In the genomic region with DNA sequence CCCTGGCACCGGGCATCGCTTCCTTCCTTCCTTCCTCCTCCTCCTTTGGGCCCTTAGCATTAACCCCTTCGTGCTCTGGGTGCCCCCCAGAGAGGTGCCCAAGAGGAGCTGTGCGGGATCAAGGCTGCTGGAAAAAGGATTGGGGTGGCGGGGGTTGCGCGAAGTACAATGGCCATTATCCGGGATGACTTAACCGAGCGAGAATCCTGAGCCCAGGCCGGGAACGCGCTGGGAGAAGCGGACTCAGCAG, we compare ENCODE assay signal across 8 cellular contexts. TPM values are rescaled to one million over a fixed set of nuclear protein-coding genes. Genes with fewer than 3 reads are reported as not detected.
DNase-seq lines count a peak whose midpoint lies in the region; ATAC-seq and TF ChIP-seq lines count a peak whose summit lies in the region.

No MANE protein-coding gene starts in this region.

- peaks cover 10% of the 10 kb centered on the region for H3K36me3 Mint-ChIP-seq in activated CD8-positive, alpha-beta T cell treated with anti-CD3 and anti-CD28 coated beads, Interleukin-2, amount 10 ng/mL, durations not matched to agents 7 days and 5 days (ENCODE audit: low read depth)
- peaks cover 2% of the 10 kb centered on the region for H3K36me3 Mint-ChIP-seq in activated CD8-positive, alpha-beta T cell treated with anti-CD3 and anti-CD28 coated beads for 36 hours (ENCODE audit: low read depth)
- peaks cover 18% of the 10 kb centered on the region for H3K36me3 Mint-ChIP-seq in activated T-helper 1 cell treated with anti-CD3 and anti-CD28 coated beads, Interleukin-12 subunit alpha, Interleukin-12 subunit beta, Interleukin-2, Interleukin-4 antibody, amounts not matched to agents 30 ng/mL and 10 ng/mL and 1 ng/mL, durations not matched to agents 14 hours and 24 hours and 36 hours (ENCODE audit: low read depth)

- CTCF ChIA-PET in activated CD8-positive, alpha-beta T cell treated with anti-CD3 and anti-CD28 coated beads, Interleukin-2, amount 10 ng/mL, durations not matched to agents 7 days and 5 days (lab: Charles Lee) = interaction anchor here (1.0 to 12.1 kb wide), 14 partner anchors 9 to 94 kb away, joined by 3 to 242 read pairs (median 8); partner anchors contain the start of genes RHEBL1 and TUBA1B
- CTCF ChIA-PET in activated CD8-positive, alpha-beta T cell treated with anti-CD3 and anti-CD28 coated beads for 36 hours (lab: Charles Lee) = interaction anchor here (0.7 to 10.5 kb wide), 16 partner anchors 9 to 1087 kb away, joined by 3 to 220 read pairs (median 6); partner anchors contain the start of gene RHEBL1

- peak overlapping the region; percentile 46 for H3K4me3 Mint-ChIP-seq in activated CD8-positive, alpha-beta T cell treated with anti-CD3 and anti-CD28 coated beads, Interleukin-2, amount 10 ng/mL, durations not matched to agents 7 days and 5 days
- no peak overlapping the region for H3K4me3 Mint-ChIP-seq in activated CD8-positive, alpha-beta T cell treated with anti-CD3 and anti-CD28 coated beads for 36 hours
- peak overlapping the region; percentile 45 for H3K4me3 Mint-ChIP-seq in activated T-helper 1 cell treated with anti-CD3 and anti-CD28 coated beads, Interleukin-12 subunit alpha, Interleukin-12 subunit beta, Interleukin-2, Interleukin-4 antibody, amounts not matched to agents 30 ng/mL and 10 ng/mL and 1 ng/mL, durations not matched to agents 14 hours and 24 hours and 36 hours

- H3K9me3 ChIP-seq in iPS-18c (ENCODE audit: control insufficient read depth, insufficient read depth, low read length) (peaks cover 5% of the 10 kb centered on the region), stomach smooth muscle (ENCODE audit: control insufficient read depth in 2 of 2, low read length in 2 of 2) (no peaks in the 10 kb centered on the region)

- no peak for ATAC-seq in activated CD8-positive, alpha-beta T cell treated with anti-CD3 and anti-CD28 coated beads, Interleukin-2, amount 10 ng/mL, durations not matched to agents 7 days and 5 days
- ATAC-seq in activated CD8-positive, alpha-beta T cell treated with anti-CD3 and anti-CD28 coated beads for 36 hours = no peak
- ATAC-seq in GM19395 (IDR thresholded peaks at IDR 0.05; ENCODE audit: unreplicated experiment) (no peak), GM21576 (IDR thresholded peaks at IDR 0.05; ENCODE audit: unreplicated experiment) (no peak)

- H3K4me1 Mint-ChIP-seq in activated CD8-positive, alpha-beta T cell treated with anti-CD3 and anti-CD28 coated beads, Interleukin-2, amount 10 ng/mL, durations not matched to agents 7 days and 5 days (ENCODE audit: low read depth) = peaks cover 69% of the 10 kb centered on the region
- peaks cover 50% of the 10 kb centered on the region for H3K4me1 Mint-ChIP-seq in activated CD8-positive, alpha-beta T cell treated with anti-CD3 and anti-CD28 coated beads for 36 hours (ENCODE audit: low read depth)
- peaks cover 71% of the 10 kb centered on the region for H3K4me1 Mint-ChIP-seq in activated T-helper 1 cell treated with anti-CD3 and anti-CD28 coated beads, Interleukin-12 subunit alpha, Interleukin-12 subunit beta, Interleukin-2, Interleukin-4 antibody, amounts not matched to agents 30 ng/mL and 10 ng/mL and 1 ng/mL, durations not matched to agents 14 hours and 24 hours and 36 hours (ENCODE audit: low read depth)

- peak overlapping the region; percentile 36; the same call in 1 of the 2 replicates for H3K4me3 ChIP-seq in iPS-18c (ENCODE audit: insufficient read depth, low read depth, low read length)
- H3K4me3 ChIP-seq in stomach smooth muscle (ENCODE audit: low read length in 2 of 2) = peak overlapping the region; percentile 24 to 60

- TF ChIP-seq CTCF in activated CD8-positive, alpha-beta T cell treated with anti-CD3 and anti-CD28 coated beads for 36 hours (IDR thresholded peaks at IDR 0.05) = no peak

- H3K9ac ChIP-seq in stomach smooth muscle (ENCODE audit: low read length in 2 of 2) = no peak overlapping the region

- H3K36me3 ChIP-seq in stomach smooth muscle (ENCODE audit: control insufficient read depth in 2 of 2, insufficient read depth in 2 of 2, low read length in 2 of 2) = peaks cover under 1% of the 10 kb centered on the region in 2 donors

- no peak for DNase-seq in activated CD8-positive, alpha-beta T cell treated with anti-CD3 and anti-CD28 coated beads, Interleukin-2, amount 10 ng/mL, durations not matched to agents 7 days and 5 days
- no peak for DNase-seq in activated CD8-positive, alpha-beta T cell treated with anti-CD3 and anti-CD28 coated beads for 36 hours
- no peak for DNase-seq in activated T-helper 1 cell treated with anti-CD3 and anti-CD28 coated beads, Interleukin-12 subunit alpha, Interleukin-12 subunit beta, Interleukin-2, Interleukin-4 antibody, amounts not matched to agents 30 ng/mL and 10 ng/mL and 1 ng/mL, durations not matched to agents 14 hours and 24 hours and 36 hours (ENCODE audit: low spot score)
- DNase-seq in GDM1 (lab: John Stamatoyannopoulos, UW) = no peak

- H3K27ac Mint-ChIP-seq in activated CD8-positive, alpha-beta T cell treated with anti-CD3 and anti-CD28 coated beads, Interleukin-2, amount 10 ng/mL, durations not matched to agents 7 days and 5 days = no peak overlapping the region
- no peak overlapping the region for H3K27ac Mint-ChIP-seq in activated CD8-positive, alpha-beta T cell treated with anti-CD3 and anti-CD28 coated beads for 36 hours
- H3K27ac Mint-ChIP-seq in activated T-helper 1 cell treated with anti-CD3 and anti-CD28 coated beads, Interleukin-12 subunit alpha, Interleukin-12 subunit beta, Interleukin-2, Interleukin-4 antibody, amounts not matched to agents 30 ng/mL and 10 ng/mL and 1 ng/mL, durations not matched to agents 14 hours and 24 hours and 36 hours = no peak overlapping the region

- peaks cover 60 to 66% of the 10 kb centered on the region in 2 donors for H3K27me3 ChIP-seq in stomach smooth muscle (ENCODE audit: control insufficient read depth in 1 of 2, insufficient read depth in 2 of 2, low read length in 2 of 2)

- intact Hi-C loops in activated CD8-positive, alpha-beta T cell treated with anti-CD3 and anti-CD28 coated beads for 36 hours (cut with micrococcal nuclease) = loop anchor here (5.0 to 10.0 kb wide), 2 partner anchors 94 to 143 kb away; partner anchors contain the start of gene DDN
- intact Hi-C loops in activated T-helper 1 cell treated with anti-CD3 and anti-CD28 coated beads, Interleukin-12 subunit alpha, Interleukin-12 subunit beta, Interleukin-2, Interleukin-4 antibody, amounts not matched to agents 30 ng/mL and 10 ng/mL and 1 ng/mL, durations not matched to agents 14 hours and 24 hours and 36 hours (cut with micrococcal nuclease) = loop anchor here (1.0 to 5.0 kb wide), 4 partner anchors 27 to 251 kb away; partner anchors contain the start of gene DDN

- peaks cover 48% of the 10 kb centered on the region for H3K4me1 ChIP-seq in stomach smooth muscle (ENCODE audit: control insufficient read depth, insufficient read depth, low read length)

- no peaks in the 10 kb centered on the region for H3K9me3 Mint-ChIP-seq in activated CD8-positive, alpha-beta T cell treated with anti-CD3 and anti-CD28 coated beads, Interleukin-2, amount 10 ng/mL, durations not matched to agents 7 days and 5 days (ENCODE audit: insufficient read depth)
- no peaks in the 10 kb centered on the region for H3K9me3 Mint-ChIP-seq in activated CD8-positive, alpha-beta T cell treated with anti-CD3 and anti-CD28 coated beads for 36 hours
- no peaks in the 10 kb centered on the region for H3K9me3 Mint-ChIP-seq in activated T-helper 1 cell treated with anti-CD3 and anti-CD28 coated beads, Interleukin-12 subunit alpha, Interleukin-12 subunit beta, Interleukin-2, Interleukin-4 antibody, amounts not matched to agents 30 ng/mL and 10 ng/mL and 1 ng/mL, durations not matched to agents 14 hours and 24 hours and 36 hours

- POLR2A ChIA-PET in activated CD8-positive, alpha-beta T cell treated with anti-CD3 and anti-CD28 coated beads, Interleukin-2, amount 10 ng/mL, durations not matched to agents 7 days and 5 days (lab: Charles Lee) = interaction anchor here (1.0 to 4.8 kb wide), 6 partner anchors 11 to 39 kb away, joined by 3 to 36 read pairs (median 4); partner anchors contain the start of genes RHEBL1 and TUBA1B
- POLR2A ChIA-PET in activated CD8-positive, alpha-beta T cell treated with anti-CD3 and anti-CD28 coated beads for 36 hours (lab: Charles Lee) = interaction anchor here (0.6 to 4.6 kb wide), 8 partner anchors 11 to 174 kb away, joined by 3 to 34 read pairs (median 4); partner anchors contain the start of genes KMT2D and TUBA1B

- no peak overlapping the region for H3K27ac ChIP-seq in stomach smooth muscle (ENCODE audit: low read length)

- H3K27me3 Mint-ChIP-seq in activated CD8-positive, alpha-beta T cell treated with anti-CD3 and anti-CD28 coated beads, Interleukin-2, amount 10 ng/mL, durations not matched to agents 7 days and 5 days (ENCODE audit: low read depth) = peaks cover 59% of the 10 kb centered on the region
- H3K27me3 Mint-ChIP-seq in activated CD8-positive, alpha-beta T cell treated with anti-CD3 and anti-CD28 coated beads for 36 hours = peaks cover 63% of the 10 kb centered on the region
- H3K27me3 Mint-ChIP-seq in activated T-helper 1 cell treated with anti-CD3 and anti-CD28 coated beads, Interleukin-12 subunit alpha, Interleukin-12 subunit beta, Interleukin-2, Interleukin-4 antibody, amounts not matched to agents 30 ng/mL and 10 ng/mL and 1 ng/mL, durations not matched to agents 14 hours and 24 hours and 36 hours (ENCODE audit: insufficient read depth) = peaks cover 55% of the 10 kb centered on the region

RNA-seq across cellular contexts. Expression of gene DHH, which starts 2.8 kb away (rescaled TPM):
- under 1 TPM in 1 of 2 experiments, not detected in 1; 0.16 TPM for total RNA-seq in activated CD8-positive, alpha-beta T cell treated with anti-CD3 and anti-CD28 coated beads, Interleukin-2, amount 10 ng/mL, durations not matched to agents 7 days and 5 days
- under 1 TPM in 1 of 2 experiments, not detected in 1; 0.14 TPM for total RNA-seq in activated CD8-positive, alpha-beta T cell treated with anti-CD3 and anti-CD28 coated beads for 36 hours
- total RNA-seq in activated T-helper 1 cell treated with anti-CD3 and anti-CD28 coated beads, Interleukin-12 subunit alpha, Interleukin-12 subunit beta, Interleukin-2, Interleukin-4 antibody, amounts not matched to agents 30 ng/mL and 10 ng/mL and 1 ng/mL, durations not matched to agents 14 hours and 24 hours and 36 hours = 0.10 TPM in 1 of 2 replicates, not detected in the other

RNA-seq across cellular contexts. Expression of gene LMBR1L, which starts 18.9 kb away (rescaled TPM):
- total RNA-seq in activated CD8-positive, alpha-beta T cell treated with anti-CD3 and anti-CD28 coated beads, Interleukin-2, amount 10 ng/mL, durations not matched to agents 7 days and 5 days = 10 to 100 TPM; 35.8 to 37.8 TPM
- 10 to 100 TPM; 43.5 to 50.9 TPM for total RNA-seq in activated CD8-positive, alpha-beta T cell treated with anti-CD3 and anti-CD28 coated beads for 36 hours
- total RNA-seq in activated T-helper 1 cell treated with anti-CD3 and anti-CD28 coated beads, Interleukin-12 subunit alpha, Interleukin-12 subunit beta, Interleukin-2, Interleukin-4 antibody, amounts not matched to agents 30 ng/mL and 10 ng/mL and 1 ng/mL, durations not matched to agents 14 hours and 24 hours and 36 hours = 50.4 and 52.5 TPM in 2 replicates

RNA-seq across cellular contexts. Expression of gene RHEBL1, which starts 22.0 kb away (rescaled TPM):
- 1 to 10 TPM; 9.5 to 9.9 TPM for total RNA-seq in activated CD8-positive, alpha-beta T cell treated with anti-CD3 and anti-CD28 coated beads, Interleukin-2, amount 10 ng/mL, durations not matched to agents 7 days and 5 days
- total RNA-seq in activated CD8-positive, alpha-beta T cell treated with anti-CD3 and anti-CD28 coated beads for 36 hours = 10 to 100 TPM; 18.5 to 19.8 TPM
- 8.6 and 10.7 TPM in 2 replicates for total RNA-seq in activated T-helper 1 cell treated with anti-CD3 and anti-CD28 coated beads, Interleukin-12 subunit alpha, Interleukin-12 subunit beta, Interleukin-2, Interleukin-4 antibody, amounts not matched to agents 30 ng/mL and 10 ng/mL and 1 ng/mL, durations not matched to agents 14 hours and 24 hours and 36 hours

RNA-seq across cellular contexts. Expression of gene KMT2D, which starts 31.2 kb away (rescaled TPM):
- 100 to 1,000 TPM; 113 TPM for total RNA-seq in activated CD8-positive, alpha-beta T cell treated with anti-CD3 and anti-CD28 coated beads, Interleukin-2, amount 10 ng/mL, durations not matched to agents 7 days and 5 days
- total RNA-seq in activated CD8-positive, alpha-beta T cell treated with anti-CD3 and anti-CD28 coated beads for 36 hours = 10 to 100 TPM; 57.5 to 62.3 TPM
- total RNA-seq in activated T-helper 1 cell treated with anti-CD3 and anti-CD28 coated beads, Interleukin-12 subunit alpha, Interleukin-12 subunit beta, Interleukin-2, Interleukin-4 antibody, amounts not matched to agents 30 ng/mL and 10 ng/mL and 1 ng/mL, durations not matched to agents 14 hours and 24 hours and 36 hours = 107 and 109 TPM in 2 replicates

RNA-seq across cellular contexts. Expression of gene TUBA1B, which starts 39.4 kb away (rescaled TPM):
- 1,000 to 10,000 TPM; 2,302 to 2,333 TPM for total RNA-seq in activated CD8-positive, alpha-beta T cell treated with anti-CD3 and anti-CD28 coated beads, Interleukin-2, amount 10 ng/mL, durations not matched to agents 7 days and 5 days
- total RNA-seq in activated CD8-positive, alpha-beta T cell treated with anti-CD3 and anti-CD28 coated beads for 36 hours = 1,000 to 10,000 TPM; 2,169 to 2,181 TPM
- 1,521 TPM in 2 replicates for total RNA-seq in activated T-helper 1 cell treated with anti-CD3 and anti-CD28 coated beads, Interleukin-12 subunit alpha, Interleukin-12 subunit beta, Interleukin-2, Interleukin-4 antibody, amounts not matched to agents 30 ng/mL and 10 ng/mL and 1 ng/mL, durations not matched to agents 14 hours and 24 hours and 36 hours
